ENCODE assay signal across 8 cellular contexts in the genomic region with DNA sequence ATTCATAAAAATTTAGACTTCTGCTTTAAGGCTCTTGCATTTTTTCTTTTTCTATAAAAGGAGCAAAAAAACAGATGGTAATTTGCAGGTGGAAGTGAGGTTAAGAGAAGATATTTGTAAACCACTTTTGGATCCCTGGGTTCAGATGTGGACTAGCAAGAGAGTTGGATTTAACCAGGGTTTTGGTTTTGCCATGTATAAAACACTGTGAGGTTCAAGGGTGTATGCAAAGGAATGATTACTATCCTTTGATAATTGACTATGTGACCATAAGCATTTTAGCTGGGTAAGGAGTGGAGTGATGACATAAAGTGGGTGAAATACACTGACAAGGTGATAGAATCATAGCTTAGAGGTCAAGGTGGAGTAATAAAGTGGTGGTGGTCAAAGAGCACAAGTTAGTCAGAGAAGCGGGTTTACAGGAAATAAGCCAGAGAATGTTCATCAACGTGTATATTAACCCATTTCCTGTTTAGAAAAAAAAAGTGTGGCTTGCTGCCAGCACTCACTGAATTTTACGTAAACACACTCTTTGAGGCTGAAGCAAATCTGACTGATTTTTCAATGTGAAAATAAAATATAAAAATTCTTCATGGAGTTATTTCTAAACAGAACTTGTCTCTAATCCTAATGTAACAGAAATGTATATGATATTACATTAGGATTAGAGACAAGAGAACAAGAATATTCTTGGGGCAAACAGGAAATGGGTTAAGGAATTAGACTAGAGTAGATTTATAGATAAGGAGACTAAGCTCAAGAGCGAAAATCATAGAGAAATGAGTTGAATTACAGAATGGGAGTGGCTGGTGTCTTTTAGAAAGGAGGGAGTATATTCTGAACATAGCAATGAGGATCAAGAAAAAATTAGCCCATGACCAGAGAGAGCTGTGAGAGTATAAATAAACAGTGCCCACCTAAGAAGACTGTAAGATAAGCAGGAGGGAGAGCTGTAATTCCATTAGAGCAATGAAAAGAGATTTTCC.
DNase-seq lines count a peak whose midpoint lies in the region; ATAC-seq and TF ChIP-seq lines count a peak whose summit lies in the region.

No MANE protein-coding gene starts in this region.

- peak overlapping the region; percentile 21 for H3K27ac ChIP-seq in CD8-positive, alpha-beta memory T cell (ENCODE audit: low read depth, low read length)

- H3K4me1 Mint-ChIP-seq in CD8-positive, alpha-beta memory T cell, result peaks cover 20 to 40% (median 34%) of the 10 kb centered on the region in 3 donors
- peaks cover 26% of the 10 kb centered on the region for H3K4me1 Mint-ChIP-seq in activated T-cell treated with anti-CD3 and anti-CD28 coated beads, Interleukin-2, amount 50 U/mL, for 4 hours (ENCODE audit: low read depth)

- peaks cover 5% of the 10 kb centered on the region for H3K9me3 ChIP-seq in CD8-positive, alpha-beta memory T cell (ENCODE audit: low read length)
- no peaks in the 10 kb centered on the region for H3K9me3 ChIP-seq in mucosa of descending colon

- TF ChIP-seq CTCF in mucosa of descending colon (IDR thresholded peaks at IDR 0.05), result no peak

- H3K36me3 Mint-ChIP-seq in CD8-positive, alpha-beta memory T cell, result peaks cover 4 to 46% (median 4%) of the 10 kb centered on the region in 3 donors
- peaks cover 4% of the 10 kb centered on the region for H3K36me3 Mint-ChIP-seq in activated T-cell treated with anti-CD3 and anti-CD28 coated beads, Interleukin-2, amount 50 U/mL, for 4 hours (ENCODE audit: insufficient read depth)

- POLR2A ChIA-PET in CD8-positive, alpha-beta memory T cell (lab: Charles Lee), result no interaction called here

- peak overlapping the region; percentile 14 to 70 (median 44) for H3K4me3 Mint-ChIP-seq in CD8-positive, alpha-beta memory T cell
- peak overlapping the region; percentile 52 for H3K4me3 Mint-ChIP-seq in activated T-cell treated with anti-CD3 and anti-CD28 coated beads, Interleukin-2, amount 50 U/mL, for 4 hours

- peaks cover 11 to 31% (median 22%) of the 10 kb centered on the region in 5 donors for H3K9me3 Mint-ChIP-seq in CD8-positive, alpha-beta memory T cell
- peaks cover 38% of the 10 kb centered on the region for H3K9me3 Mint-ChIP-seq in activated T-cell treated with anti-CD3 and anti-CD28 coated beads, Interleukin-2, amount 50 U/mL, for 4 hours

- no peaks in the 10 kb centered on the region for H3K27me3 Mint-ChIP-seq in CD8-positive, alpha-beta memory T cell
- H3K27me3 Mint-ChIP-seq in activated T-cell treated with anti-CD3 and anti-CD28 coated beads, Interleukin-2, amount 50 U/mL, for 4 hours (ENCODE audit: low read depth), result no peaks in the 10 kb centered on the region

- H3K4me1 ChIP-seq in CD8-positive, alpha-beta memory T cell (ENCODE audit: insufficient read depth, low read length), result peaks cover 16% of the 10 kb centered on the region
- H3K4me1 ChIP-seq in mucosa of descending colon (ENCODE audit: low read depth), result peaks cover 11% of the 10 kb centered on the region

- DNase-seq in CD8-positive, alpha-beta memory T cell, result peak in 3 of 5 donors; percentile 49 to 63 (median 55)
- no peak for DNase-seq in activated T-cell treated with anti-CD3 and anti-CD28 coated beads, Interleukin-2, amount 50 U/mL, for 4 hours
- DNase-seq in mucosa of descending colon (peak in 1 of 3 donors; percentile 50), GM19240 (ENCODE audit: insufficient read length, low spot score) (no peak), D341Med (ENCODE audit: low spot score) (no peak), left lobe of liver (ENCODE audit: low spot score) (no peak)

- H3K36me3 ChIP-seq in CD8-positive, alpha-beta memory T cell (ENCODE audit: insufficient read depth, low read length), result no peaks in the 10 kb centered on the region
- no peaks in the 10 kb centered on the region for H3K36me3 ChIP-seq in mucosa of descending colon (ENCODE audit: low read depth)

- peak overlapping the region; percentile 9 to 92 (median 66) for H3K27ac Mint-ChIP-seq in CD8-positive, alpha-beta memory T cell

- H3K27me3 ChIP-seq in CD8-positive, alpha-beta memory T cell (ENCODE audit: insufficient read depth, low read length, poor library complexity, severe bottlenecking), result no peaks in the 10 kb centered on the region

- H3K4me3 ChIP-seq in CD8-positive, alpha-beta memory T cell (ENCODE audit: low read length), result peak overlapping the region; percentile 20
- no peak overlapping the region for H3K4me3 ChIP-seq in mucosa of descending colon

- intact Hi-C loops in mucosa of descending colon (cut with DNase I, micrococcal nuclease), result no loop called here

- CTCF ChIA-PET in CD8-positive, alpha-beta memory T cell (lab: Charles Lee), result interaction anchor here (0.8 to 1.5 kb wide), 2 partner anchors 89 to 454 kb away, joined by 3 to 4 read pairs; partner anchors contain the start of gene CDKN2B

- peak; percentile 94 for ATAC-seq in GM19395 (IDR thresholded peaks at IDR 0.05; ENCODE audit: unreplicated experiment)
- peak; percentile 71 for ATAC-seq in HG03558 (IDR thresholded peaks at IDR 0.05; ENCODE audit: extremely low read depth, unreplicated experiment)
- peak; percentile 43 to 52 for ATAC-seq in activated T-cell treated with anti-CD3 and anti-CD28 coated beads, Interleukin-2, amount 50 U/mL, for 4 hours
- ATAC-seq in mucosa of descending colon, result peak; percentile 96
- ATAC-seq in left lobe of liver, result no peak

Comparison
In these comparisons a context has a peak if more than half of its experiments do, and no peak if none do; other contexts are left out.
1. DNase-seq: peak in CD8-positive, alpha-beta memory T cell (3 of 5); none in activated T-cell treated with anti-CD3 and anti-CD28 coated beads, Interleukin-2, amount 50 U/mL, for 4 hours (single experiment), GM19240 (single experiment), D341Med (single experiment) and left lobe of liver (single experiment).